1 cellular context compared by ENCODE assay signal in genomic region chr1:89002176-89002575, GRCh38. TPM values are rescaled to one million over a fixed set of nuclear protein-coding genes. Genes with fewer than 3 reads are reported as not detected.
"Had no signal": no experiment of that assay in that cellular context is flagged by ENCODE, and none has a peak within 500 bp of the region (broad histone marks: within the 10 kb centered on the region; RNA-seq: fewer than 3 reads in every experiment).

No MANE protein-coding gene starts in this region.

RNA-seq across cellular contexts. Expression of gene GBP3, which starts 20.5 kb away (rescaled TPM):
- total RNA-seq: WTC11 had no signal
